8 cellular contexts compared by ENCODE assay signal in genomic region chr1:45686081-45687013, GRCh38. TPM values are rescaled to one million over a fixed set of nuclear protein-coding genes. Genes with fewer than 3 reads are reported as not detected.
DNase-seq lines count a peak whose midpoint lies in the region; ATAC-seq and TF ChIP-seq lines count a peak whose summit lies in the region.

GPBP1L1 (minus strand) TSS chr1:45686533; CDS start chr1:45659087, 27,446 bp downstream.

- H3K4me3 Mint-ChIP-seq in activated naive CD4-positive, alpha-beta T cell treated with anti-CD3 and anti-CD28 coated beads for 36 hours: peak within 1 kb of the TSS; percentile 98

- peak; percentile 37 to 56 for TF ChIP-seq POLR2A in gastroesophageal sphincter (IDR thresholded peaks at IDR 0.05)
- peak in 1 of 2 donors; percentile 52 for TF ChIP-seq POLR2A in suprapubic skin (IDR thresholded peaks at IDR 0.05)

- H3K27ac ChIP-seq in HEK293 (ENCODE audit: extremely low read depth, low read depth, low read length) (peak within 1 kb of the TSS; percentile 81), gastroesophageal sphincter (peak within 1 kb of the TSS; percentile 95 to 99 (median 96)), suprapubic skin (peak within 1 kb of the TSS; percentile 98)

- ATAC-seq in gastroesophageal sphincter: peak; percentile 90

- CTCF ChIA-PET in HEK293 (lab: Yijun Ruan, JAX): interaction anchor here (0.7 kb wide), 1 partner anchor 168 kb away, joined by 3 read pairs; no protein-coding TSS in a partner anchor
- CTCF ChIA-PET in activated naive CD4-positive, alpha-beta T cell treated with anti-CD3 and anti-CD28 coated beads for 36 hours (lab: Charles Lee): interaction anchor here (0.5 to 1.0 kb wide), 6 partner anchors 8 to 867 kb away, joined by 3 to 4 read pairs (median 3); no protein-coding TSS in a partner anchor

- H3K27me3 Mint-ChIP-seq in activated naive CD4-positive, alpha-beta T cell treated with anti-CD3 and anti-CD28 coated beads for 36 hours (ENCODE audit: low read depth): no peaks in the 10 kb centered on the region

- H3K4me1 Mint-ChIP-seq in activated naive CD4-positive, alpha-beta T cell treated with anti-CD3 and anti-CD28 coated beads for 36 hours (ENCODE audit: low read depth): peaks cover 51% of the 10 kb centered on the region

- intact Hi-C loops in activated naive CD4-positive, alpha-beta T cell treated with anti-CD3 and anti-CD28 coated beads for 36 hours (cut with micrococcal nuclease): loop anchor here (1.0 to 5.0 kb wide), 20 partner anchors 34 to 1646 kb away; partner anchors contain the start of genes AKR1A1, CCDC163, CMPK1 and DYNLT4

- in situ Hi-C loops in SK-MEL-5 (cut with HindIII; ENCODE audit: low pct_unique_long_range_greater_than_20kb, low sequenced_read_pairs): no loop called here

- no peaks in the 10 kb centered on the region for H3K9me3 Mint-ChIP-seq in activated naive CD4-positive, alpha-beta T cell treated with anti-CD3 and anti-CD28 coated beads for 36 hours

- H3K36me3 ChIP-seq in HEK293 (ENCODE audit: control insufficient read depth in 2 of 2, insufficient read depth in 1 of 2, low read length in 2 of 2) (peaks cover 0 to 17% of the 10 kb centered on the region in 2 experiments; a peak in 2 of 3 replicates), gastroesophageal sphincter (peaks cover 0 to 9% of the 10 kb centered on the region in 2 donors), suprapubic skin (no peaks in the 10 kb centered on the region)

- H3K36me3 Mint-ChIP-seq in activated naive CD4-positive, alpha-beta T cell treated with anti-CD3 and anti-CD28 coated beads for 36 hours (ENCODE audit: low read depth): peaks cover 23% of the 10 kb centered on the region

- no peaks in the 10 kb centered on the region for H3K9me3 ChIP-seq in HEK293 (ENCODE audit: control insufficient read depth, insufficient read depth, low read depth, low read length)
- H3K9me3 ChIP-seq in gastroesophageal sphincter: no peaks in the 10 kb centered on the region
- H3K9me3 ChIP-seq in suprapubic skin: no peaks in the 10 kb centered on the region

- 0 to 2% methylated on average over 8 to 18 of the region's 77 CpGs for WGBS in gastroesophageal sphincter (ENCODE audit: low coverage in 1 of 2), 2 donors
- WGBS in suprapubic skin: under 1% methylated on average over 66 of the region's 77 CpGs

- TF ChIP-seq EP300 in gastroesophageal sphincter (IDR thresholded peaks at IDR 0.05) (no peak), suprapubic skin (IDR thresholded peaks at IDR 0.05) (no peak)

- H3K4me1 ChIP-seq in HEK293 (ENCODE audit: control insufficient read depth, insufficient read depth, low read length) (peaks cover 12% of the 10 kb centered on the region), gastroesophageal sphincter (peaks cover 7 to 65% (median 11%) of the 10 kb centered on the region in 3 donors), suprapubic skin (peaks cover 55% of the 10 kb centered on the region)

- peak within 1 kb of the TSS; percentile 100 for H3K27ac Mint-ChIP-seq in activated naive CD4-positive, alpha-beta T cell treated with anti-CD3 and anti-CD28 coated beads for 36 hours

- H3K4me3 ChIP-seq in HEK293 (ENCODE audit: low read depth, low read length) (peak within 1 kb of the TSS; percentile 94), gastroesophageal sphincter (peak within 1 kb of the TSS; percentile 90 to 99), suprapubic skin (peak within 1 kb of the TSS; percentile 91)

- POLR2A ChIA-PET in HEK293 (lab: Yijun Ruan, JAX): interaction anchor here (0.6 to 2.6 kb wide), 24 partner anchors 8 to 617 kb away, joined by 3 to 20 read pairs (median 4); partner anchors contain the start of genes MAST2, MUTYH, NASP and PRDX1

- DNase-seq in GM04503 (ENCODE audit: low read depth) (peak; percentile 70), MV-4-11 (lab: John Stamatoyannopoulos, UW) (peak; percentile 94), SK-MEL-5 (ENCODE audit: low read depth, low spot score) (peak; percentile 95), nucleus accumbens (lab: John Stamatoyannopoulos, UW) (peak; percentile 52 to 98 (median 96)), suprapubic skin (ENCODE audit: low spot score in 2 of 2) (peak; percentile 99)
- peak; percentile 99 for DNase-seq in activated naive CD4-positive, alpha-beta T cell treated with anti-CD3 and anti-CD28 coated beads for 36 hours

- H3K27me3 ChIP-seq in gastroesophageal sphincter (no peaks in the 10 kb centered on the region), suprapubic skin (no peaks in the 10 kb centered on the region)

- TF ChIP-seq CTCF in HEK293 (tag by site-specific recombination; IDR thresholded peaks at IDR 0.05): peak; percentile 58; the same call in 1 of the 2 replicates
- TF ChIP-seq CTCF in gastroesophageal sphincter (IDR thresholded peaks at IDR 0.05): no peak
- no peak for TF ChIP-seq CTCF in suprapubic skin (IDR thresholded peaks at IDR 0.05)

TF ChIP-seq in HEK293, 187 proteins besides CTCF, POLR2A, EP300 and RAD21 (continues in another document):
- TF ChIP-seq GFI1B (tag by site-specific recombination; IDR thresholded peaks at IDR 0.05): no peak
- TF ChIP-seq OSR2 (tag by site-specific recombination; IDR thresholded peaks at IDR 0.05): no peak
- TF ChIP-seq ZBTB17 (tag by site-specific recombination; IDR thresholded peaks at IDR 0.05): no peak; the same call in 1 of the 2 replicates
- TF ChIP-seq ZNF837 (tag by site-specific recombination; IDR thresholded peaks at IDR 0.05): no peak
- no peak for TF ChIP-seq ZNF140 (tag by site-specific recombination; IDR thresholded peaks at IDR 0.05)
- TF ChIP-seq REST (tag by site-specific recombination; IDR thresholded peaks at IDR 0.05): peak; percentile 11; the same call in 1 of the 2 replicates
- TF ChIP-seq GLI4 (tag by site-specific recombination; IDR thresholded peaks at IDR 0.05): no peak
- TF ChIP-seq BCL11B (tag by site-specific recombination; IDR thresholded peaks at IDR 0.05; ENCODE audit: low read depth): peak; percentile 32; the same call in 1 of the 2 replicates
- peak; percentile 5; the same call in 1 of the 2 replicates for TF ChIP-seq ZNF629 (tag by site-specific recombination; IDR thresholded peaks at IDR 0.05)
- no peak for TF ChIP-seq ZNF521 (tag by site-specific recombination; IDR thresholded peaks at IDR 0.05)
- 0 out of 2 replicates have a peak, but pooled peaks have one; percentile 52 for TF ChIP-seq REPIN1 (tag by site-specific recombination; IDR thresholded peaks at IDR 0.05; ENCODE audit: low read depth)
- no peak; the same call in none of the 2 replicates for TF ChIP-seq TRIM28 (IDR thresholded peaks at IDR 0.05; ENCODE audit: borderline replicate concordance, low read length)
- TF ChIP-seq ZNF670 (tag by site-specific recombination; IDR thresholded peaks at IDR 0.05; ENCODE audit: low read depth): no peak
- TF ChIP-seq ZNF394 (tag by site-specific recombination; IDR thresholded peaks at IDR 0.05; ENCODE audit: borderline replicate concordance): 0 out of 2 replicates have a peak, but pooled peaks have one; percentile 17
- TF ChIP-seq ZNF426 (tag by site-specific recombination; IDR thresholded peaks at IDR 0.05): no peak
- TF ChIP-seq ZNF18 (tag by site-specific recombination; IDR thresholded peaks at IDR 0.05): no peak
- peak; percentile 97 for TF ChIP-seq ZNF335 (tag by site-specific recombination; conservative IDR thresholded peaks at IDR 0.05)
- TF ChIP-seq ZNF768 (tag by site-specific recombination; IDR thresholded peaks at IDR 0.05): no peak
- no peak for TF ChIP-seq ZNF174 (tag by site-specific recombination; IDR thresholded peaks at IDR 0.05)
- no peak for TF ChIP-seq ZNF239 (tag by site-specific recombination; IDR thresholded peaks at IDR 0.05)

RNA-seq across cellular contexts. Expression of gene GPBP1L1, which starts in this region (rescaled TPM):
- 66.4 and 71.9 TPM in 2 replicates for total RNA-seq in SK-MEL-5 (2014; rRNA removed; shearing (Covaris generic))
- polyA plus RNA-seq in SK-MEL-5 (2015; cell fraction: cytosol; rRNA removed): 46.8 and 56.0 TPM in 2 replicates
- polyA plus RNA-seq in SK-MEL-5 (2015; cell fraction: nucleus; rRNA removed): 86.9 and 90.0 TPM in 2 replicates
- total RNA-seq in activated naive CD4-positive, alpha-beta T cell treated with anti-CD3 and anti-CD28 coated beads for 36 hours: 100 to 1,000 TPM; 113 to 122 TPM
- total RNA-seq in gastroesophageal sphincter: 100 to 1,000 TPM in 3 of 4 donors, 10 to 100 TPM in 1; 98.6 to 147 (median 115) TPM
- total RNA-seq in suprapubic skin: 100 to 1,000 TPM; 121 to 219 (median 131) TPM

Comparison
In these comparisons a context has a peak if more than half of its experiments do, and no peak if none do; other contexts are left out.
1. Peak in every context shown above with its lines: DNase-seq, ATAC-seq, H3K4me3 ChIP-seq and H3K27ac ChIP-seq.